Comparison of ENCODE assay signal across 8 cellular contexts in genomic region chr18:74082476-74083070, GRCh38.
A peak's percentile ranks its signal among the peaks of the same experiment; 100 is the strongest.
DNase-seq lines count a peak whose midpoint lies in the region; ATAC-seq and TF ChIP-seq lines count a peak whose summit lies in the region.

No MANE protein-coding gene starts in this region.

- no peak overlapping the region for H3K4me3 Mint-ChIP-seq in Caco-2 (ENCODE audit: unreplicated experiment)
- peak overlapping the region; percentile 71 for H3K4me3 Mint-ChIP-seq in activated naive CD4-positive, alpha-beta T cell treated with anti-CD3 and anti-CD28 coated beads for 36 hours

- H3K4me1 ChIP-seq in Caco-2 = no peaks in the 10 kb centered on the region
- no peaks in the 10 kb centered on the region for H3K4me1 ChIP-seq in RWPE2 (ENCODE audit: insufficient read depth, poor library complexity, severe bottlenecking)

- no peak overlapping the region for H3K27ac Mint-ChIP-seq in Caco-2 (ENCODE audit: unreplicated experiment)
- peak overlapping the region; percentile 87 for H3K27ac Mint-ChIP-seq in activated naive CD4-positive, alpha-beta T cell treated with anti-CD3 and anti-CD28 coated beads for 36 hours

- ATAC-seq in GM19397 (IDR thresholded peaks at IDR 0.05; ENCODE audit: unreplicated experiment) = peak; percentile 87
- ATAC-seq in HG03520 (IDR thresholded peaks at IDR 0.05; ENCODE audit: unreplicated experiment) = peak; percentile 62
- peak; percentile 87 for ATAC-seq in RWPE2 (ENCODE audit: low read depth)
- ATAC-seq in left cardiac atrium = peak; percentile 55 to 68

- no peak overlapping the region for H3K27ac ChIP-seq in RWPE2 (ENCODE audit: poor library complexity, severe bottlenecking)

- CTCF ChIA-PET in Caco-2 (lab: Charles Lee) = interaction anchor here (1.1 to 1.4 kb wide), 3 partner anchors 19 to 259 kb away, joined by 3 to 10 read pairs (median 3); no protein-coding TSS in a partner anchor
- CTCF ChIA-PET in activated naive CD4-positive, alpha-beta T cell treated with anti-CD3 and anti-CD28 coated beads for 36 hours (lab: Charles Lee) = interaction anchor here (0.5 to 2.9 kb wide), 26 partner anchors 9 to 413 kb away, joined by 3 to 54 read pairs (median 5); partner anchors contain the start of gene CNDP2

- H3K36me3 ChIP-seq in Caco-2 (ENCODE audit: control insufficient read depth, insufficient read depth, low read length) (no peaks in the 10 kb centered on the region), RWPE2 (ENCODE audit: low read depth) (no peaks in the 10 kb centered on the region)

- H3K9me3 ChIP-seq in Caco-2 = no peaks in the 10 kb centered on the region
- H3K9me3 ChIP-seq in RWPE2 (ENCODE audit: severe bottlenecking) = no peaks in the 10 kb centered on the region

- H3K4me3 ChIP-seq in Caco-2 (ENCODE audit: low read depth, low read length) (no peak overlapping the region), RWPE2 (ENCODE audit: severe bottlenecking) (no peak overlapping the region)

- no peaks in the 10 kb centered on the region for H3K27me3 ChIP-seq in Caco-2 (replicated peaks; ENCODE audit: control insufficient read depth, insufficient read depth, low read length)
- peaks cover 4% of the 10 kb centered on the region for H3K27me3 ChIP-seq in RWPE2 (ENCODE audit: insufficient read depth, poor library complexity, severe bottlenecking)

- no peaks in the 10 kb centered on the region for H3K9me3 Mint-ChIP-seq in Caco-2 (ENCODE audit: unreplicated experiment)
- H3K9me3 Mint-ChIP-seq in activated naive CD4-positive, alpha-beta T cell treated with anti-CD3 and anti-CD28 coated beads for 36 hours = no peaks in the 10 kb centered on the region

- peaks cover 11% of the 10 kb centered on the region for H3K27me3 Mint-ChIP-seq in Caco-2 (ENCODE audit: insufficient read depth, unreplicated experiment)
- no peaks in the 10 kb centered on the region for H3K27me3 Mint-ChIP-seq in activated naive CD4-positive, alpha-beta T cell treated with anti-CD3 and anti-CD28 coated beads for 36 hours (ENCODE audit: low read depth)

- no peaks in the 10 kb centered on the region for H3K4me1 Mint-ChIP-seq in Caco-2 (ENCODE audit: low read depth, unreplicated experiment)
- H3K4me1 Mint-ChIP-seq in activated naive CD4-positive, alpha-beta T cell treated with anti-CD3 and anti-CD28 coated beads for 36 hours (ENCODE audit: low read depth) = peaks cover 16% of the 10 kb centered on the region

- BruUV-seq in Caco-2 (replicated peaks; lab: Mats Ljungman, UMichigan) = no TSS peak

- TF ChIP-seq CTCF in Caco-2 (IDR thresholded peaks at IDR 0.05; ENCODE audit: insufficient read depth in 1 of 2, low read depth in 1 of 2, low read length in 1 of 2, severe bottlenecking in 1 of 2, unreplicated experiment in 1 of 2) (peak; percentile 18 to 47), RWPE2 (IDR thresholded peaks at IDR 0.05; ENCODE audit: poor library complexity, severe bottlenecking) (peak; percentile 26)

- DNase-seq in Caco-2 = peak; percentile 40 to 48
- DNase-seq in RWPE2 (ENCODE audit: low spot score) = no peak
- DNase-seq in activated naive CD4-positive, alpha-beta T cell treated with anti-CD3 and anti-CD28 coated beads for 36 hours = peak; percentile 82
- DNase-seq in left cardiac atrium = peak; percentile 35
- peak; percentile 59 to 63 for DNase-seq in stimulated activated CD4-positive, alpha-beta T cell treated with anti-CD3 and anti-CD28 coated beads, Interleukin-15, amount 100 ng/mL, for 48 hours (ENCODE audit: low read depth in 2 of 2)
- no peak for DNase-seq in cortex of kidney (lab: John Stamatoyannopoulos, UW)

- POLR2A ChIA-PET in Caco-2 (lab: Charles Lee) = no interaction called here

- intact Hi-C loops in Caco-2 (cut with micrococcal nuclease; ENCODE audit: unreplicated experiment) = loop anchor here (1.0 kb wide), 1 partner anchor 35 kb away; no protein-coding TSS in a partner anchor
- intact Hi-C loops in activated naive CD4-positive, alpha-beta T cell treated with anti-CD3 and anti-CD28 coated beads for 36 hours (cut with micrococcal nuclease) = loop anchor here (1.0 to 5.0 kb wide), 7 partner anchors 19 to 515 kb away; partner anchors contain the start of genes CNDP2, TIMM21 and ZNF407
- intact Hi-C loops in left cardiac atrium (cut with DNase I) = no loop called here

- H3K36me3 Mint-ChIP-seq in Caco-2 (ENCODE audit: insufficient read depth, unreplicated experiment) = no peaks in the 10 kb centered on the region
- no peaks in the 10 kb centered on the region for H3K36me3 Mint-ChIP-seq in activated naive CD4-positive, alpha-beta T cell treated with anti-CD3 and anti-CD28 coated beads for 36 hours (ENCODE audit: low read depth)

Comparison
In these comparisons a context has a peak if more than half of its experiments do, and no peak if none do; other contexts are left out.
1. DNase-seq: peak in Caco-2 (2 of 2), activated naive CD4-positive, alpha-beta T cell treated with anti-CD3 and anti-CD28 coated beads for 36 hours (single experiment), left cardiac atrium (single experiment) and stimulated activated CD4-positive, alpha-beta T cell treated with anti-CD3 and anti-CD28 coated beads, Interleukin-15, amount 100 ng/mL, for 48 hours (2 of 2); none in RWPE2 (single experiment) and cortex of kidney (single experiment).
2. intact Hi-C loops: an anchor here in Caco-2 (1.0 kb wide) and activated naive CD4-positive, alpha-beta T cell treated with anti-CD3 and anti-CD28 coated beads for 36 hours (1.0 to 5.0 kb wide); none called in left cardiac atrium.
3. Peak in every context shown above with its lines, with median percentiles within 50 percentile points of each other: ATAC-seq.